In genomic region chr19:3358392-3358918, GRCh38 we compare ENCODE assay signal across 8 cellular contexts. TPM values are rescaled to one million over a fixed set of nuclear protein-coding genes. Genes with fewer than 3 reads are reported as not detected.
DNase-seq lines count a peak whose midpoint lies in the region; ATAC-seq and TF ChIP-seq lines count a peak whose summit lies in the region.

No MANE protein-coding gene starts in this region.

- TF ChIP-seq CTCF in heart right ventricle (IDR thresholded peaks at IDR 0.05) (no peak), MCF 10A (IDR thresholded peaks at IDR 0.05; ENCODE audit: unreplicated experiment) (no peak), vagina (IDR thresholded peaks at IDR 0.05) (no peak)

- peaks cover 24% of the 10 kb centered on the region for H3K4me1 Mint-ChIP-seq in MCF 10A (ENCODE audit: insufficient read depth, unreplicated experiment)

- H3K36me3 ChIP-seq in heart right ventricle = no peaks in the 10 kb centered on the region
- H3K36me3 ChIP-seq in mucosa of rectum (ENCODE audit: control insufficient read depth in 2 of 2, insufficient read depth in 2 of 2, low read length in 2 of 2) = no peaks in the 10 kb centered on the region
- H3K36me3 ChIP-seq in vagina = no peaks in the 10 kb centered on the region

- intact Hi-C loops in heart right ventricle (cut with DNase I) (loop anchor here in 1 of 10 donors (10.0 kb wide), 1 partner anchor 66 kb away; no protein-coding TSS in a partner anchor), Right ventricle myocardium inferior (cut with DNase I) (no loop called here), MCF 10A (cut with micrococcal nuclease) (no loop called here), vagina (cut with DNase I) (no loop called here)

- DNase-seq in heart right ventricle (no peak), Right ventricle myocardium inferior (ENCODE audit: missing footprints) (no peak), MCF 10A (ENCODE audit: unreplicated experiment) (no peak), vagina (ENCODE audit: extremely low spot score in 2 of 2) (no peak), islet precursor cell (no peak), GM03348 (ENCODE audit: low spot score) (no peak)

- H3K9me3 ChIP-seq in heart right ventricle = peaks cover 0 to 12% (median 0%) of the 10 kb centered on the region in 11 donors
- H3K9me3 ChIP-seq in mucosa of rectum (ENCODE audit: control insufficient read depth in 2 of 2, low read length in 2 of 2) = no peaks in the 10 kb centered on the region
- H3K9me3 ChIP-seq in vagina = no peaks in the 10 kb centered on the region

- CTCF ChIA-PET in MCF 10A (lab: Yijun Ruan, JAX) = no interaction called here

- peak in 3 of 8 donors; percentile 1 to 26 (median 4) for ATAC-seq in heart right ventricle
- no peak for ATAC-seq in Right ventricle myocardium inferior
- no peak for ATAC-seq in HG03342 (IDR thresholded peaks at IDR 0.05; ENCODE audit: unreplicated experiment)

- BruUV-seq in MCF 10A (replicated peaks; lab: Mats Ljungman, UMichigan) = no TSS peak

- H3K4me3 ChIP-seq in heart right ventricle (peak overlapping the region; percentile 16 to 100 (median 88)), mucosa of rectum (ENCODE audit: low read length in 2 of 2) (peak overlapping the region; percentile 73 to 81), vagina (peak overlapping the region; percentile 95 to 97)

- H3K27ac Mint-ChIP-seq in MCF 10A (ENCODE audit: low read depth, unreplicated experiment) = no peak overlapping the region

- POLR2A ChIA-PET in MCF 10A (lab: Yijun Ruan, JAX) = interaction anchor here (0.9 kb wide), 1 partner anchor 409 kb away, joined by 3 read pairs; no protein-coding TSS in a partner anchor

- WGBS in heart right ventricle, 2 donors = 3% methylated on average over 27 to 46 of the region's 46 CpGs

- H3K27me3 ChIP-seq in heart right ventricle = peaks cover 0 to 10% (median 0%) of the 10 kb centered on the region in 7 donors
- no peaks in the 10 kb centered on the region for H3K27me3 ChIP-seq in mucosa of rectum (ENCODE audit: control insufficient read depth in 2 of 2, insufficient read depth in 2 of 2, low read length in 2 of 2)
- no peaks in the 10 kb centered on the region for H3K27me3 ChIP-seq in vagina

- H3K36me3 Mint-ChIP-seq in MCF 10A (ENCODE audit: insufficient read depth, unreplicated experiment) = peaks cover 6% of the 10 kb centered on the region

- no peak for TF ChIP-seq POLR2A in vagina (IDR thresholded peaks at IDR 0.05)

- H3K4me3 Mint-ChIP-seq in MCF 10A (ENCODE audit: unreplicated experiment) = peak overlapping the region; percentile 72

- peak overlapping the region; percentile 63 to 83 for H3K9ac ChIP-seq in mucosa of rectum (ENCODE audit: low read depth in 1 of 2, low read length in 2 of 2)

- H3K4me1 ChIP-seq in heart right ventricle (peaks cover 9 to 40% (median 26%) of the 10 kb centered on the region in 9 donors), mucosa of rectum (ENCODE audit: control insufficient read depth in 2 of 2, insufficient read depth in 2 of 2, low read length in 2 of 2) (peaks cover 11 to 19% of the 10 kb centered on the region in 2 donors), vagina (peaks cover 39% of the 10 kb centered on the region)

- H3K27ac ChIP-seq in heart right ventricle (peak overlapping the region in 9 of 10 donors; percentile 43 to 100 (median 75)), mucosa of rectum (ENCODE audit: low read depth in 2 of 2, low read length in 2 of 2) (peak overlapping the region; percentile 48 to 70), vagina (peak overlapping the region; percentile 88)

- no peaks in the 10 kb centered on the region for H3K27me3 Mint-ChIP-seq in MCF 10A (ENCODE audit: insufficient read depth, unreplicated experiment)

- H3K9me3 Mint-ChIP-seq in MCF 10A (ENCODE audit: unreplicated experiment) = no peaks in the 10 kb centered on the region

RNA-seq across cellular contexts. Expression of gene NFIC, which starts 7.9 kb away (rescaled TPM):
- 100 to 1,000 TPM; 132 to 217 (median 161) TPM for total RNA-seq in heart right ventricle
- polyA plus RNA-seq in heart right ventricle = 100 to 1,000 TPM in 1 of 2 donors, 10 to 100 TPM in 1; 52.3 to 147 TPM
- total RNA-seq in Right ventricle myocardium inferior = 164 TPM
- total RNA-seq in MCF 10A (2022) = 83.4 and 85.5 TPM in 2 replicates
- 142 TPM for total RNA-seq in vagina
